In genomic region chr2:197128126-197128525, GRCh38 we compare ENCODE assay signal across 1 cellular context.
TF ChIP-seq lines count a peak whose summit lies in the region.

No MANE protein-coding gene starts in this region.

TF ChIP-seq in IMR-90, 13 proteins besides CTCF, POLR2A, EP300 and RAD21 (continued from another document):
- TF ChIP-seq, protein P1, sequence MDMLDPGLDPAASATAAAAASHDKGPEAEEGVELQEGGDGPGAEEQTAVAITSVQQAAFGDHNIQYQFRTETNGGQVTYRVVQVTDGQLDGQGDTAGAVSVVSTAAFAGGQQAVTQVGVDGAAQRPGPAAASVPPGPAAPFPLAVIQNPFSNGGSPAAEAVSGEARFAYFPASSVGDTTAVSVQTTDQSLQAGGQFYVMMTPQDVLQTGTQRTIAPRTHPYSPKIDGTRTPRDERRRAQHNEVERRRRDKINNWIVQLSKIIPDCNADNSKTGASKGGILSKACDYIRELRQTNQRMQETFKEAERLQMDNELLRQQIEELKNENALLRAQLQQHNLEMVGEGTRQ (IDR thresholded peaks at IDR 0.05; ENCODE audit: low read depth, low read length) = no peak
- no peak for TF ChIP-seq RFX5 (IDR thresholded peaks at IDR 0.05; ENCODE audit: low read depth, low read length)
- no peak for TF ChIP-seq NFE2L2 (IDR thresholded peaks at IDR 0.05; ENCODE audit: low read depth, low read length)
- TF ChIP-seq CHD1 (IDR thresholded peaks at IDR 0.05; ENCODE audit: low read depth, low read length) = no peak
- TF ChIP-seq BHLHE40 (IDR thresholded peaks at IDR 0.05; ENCODE audit: low read depth, low read length) = no peak
- no peak for TF ChIP-seq MXI1 (IDR thresholded peaks at IDR 0.05; ENCODE audit: borderline replicate concordance, low read depth, low read length)
- no peak for TF ChIP-seq RCOR1 (IDR thresholded peaks at IDR 0.05; ENCODE audit: insufficient replicate concordance, low read length)
- no peak for TF ChIP-seq ELK1 (IDR thresholded peaks at IDR 0.05; ENCODE audit: borderline replicate concordance, low read depth, low read length)
TF ChIP-seq in IMR-90: peak in this region for 0.
